11 cellular contexts compared by ENCODE assay signal in genomic region chr20:32474009-32474716, GRCh38.
DNase-seq lines count a peak whose midpoint lies in the region; ATAC-seq, FAIRE-seq and TF ChIP-seq lines count a peak whose summit lies in the region.
"Had no signal": no experiment of that assay in that cellular context is flagged by ENCODE, and none has a peak within 500 bp of the region (broad histone marks: within the 10 kb centered on the region; RNA-seq: fewer than 3 reads in every experiment).

No MANE protein-coding gene starts in this region.

- CTCF ChIA-PET in HepG2 (lab: Yijun Ruan, JAX; ENCODE audit: low intra/inter-chr PET ratio, low total read pairs) = no interaction called here

- TF ChIP-seq RAD21 in HepG2 (CRISPR knock-in tag; IDR thresholded peaks at IDR 0.05) = no peak

- H3K79me2 ChIP-seq in HepG2 (ENCODE audit: insufficient read depth, low read length) = peaks cover 93% of the 10 kb centered on the region

- H3K4me3 ChIP-seq in choroid plexus epithelial cell (ENCODE audit: low read depth, low read length) (peak overlapping the region; percentile 42), HepG2 (replicated peaks in 1 of 3; ENCODE audit: insufficient read depth in 1 of 3, low read depth in 2 of 3, low read length in 3 of 3) (peak overlapping the region; percentile 50 to 73 (median 51); a peak in 5 of 6 replicates), small intestine (ENCODE audit: low read depth in 1 of 2, low read length in 2 of 2) (peak overlapping the region in 1 of 2 donors; percentile 42)

- H3K36me3 ChIP-seq in HepG2 (replicated peaks in 1 of 2; ENCODE audit: control insufficient read depth in 1 of 2, insufficient read depth in 2 of 2, low read length in 2 of 2) (peaks cover 8 to 31% of the 10 kb centered on the region in 2 experiments; a peak in 4 of 5 replicates), small intestine (ENCODE audit: control insufficient read depth in 2 of 2, insufficient read depth in 2 of 2, low read length in 2 of 2) (no peaks in the 10 kb centered on the region)

- H4K20me1 ChIP-seq in HepG2 (ENCODE audit: insufficient read depth, low read length) = peaks cover 44% of the 10 kb centered on the region; the same call in 1 of the 2 replicates

- ATAC-seq in HepG2 (peak; percentile 18), HG03135 (IDR thresholded peaks at IDR 0.05; ENCODE audit: unreplicated experiment) (no peak)

- TF ChIP-seq POLR2A in HepG2 (IDR thresholded peaks at IDR 0.05; ENCODE audit: insufficient read depth in 1 of 2, low read depth in 2 of 2, low read length in 2 of 2) = no peak

- H3K27me3 ChIP-seq in HepG2 (ENCODE audit: control insufficient read depth in 1 of 2, insufficient read depth in 2 of 2, low read length in 2 of 2) = no peaks in the 10 kb centered on the region
- H3K27me3 ChIP-seq in small intestine (ENCODE audit: control insufficient read depth in 2 of 2, insufficient read depth in 2 of 2, low read length in 2 of 2) = no peaks in the 10 kb centered on the region

- in situ Hi-C loops in G401 (cut with HindIII; ENCODE audit: low sequenced_read_pairs) = no loop called here
- in situ Hi-C loops in HepG2 (cut with HindIII; ENCODE audit: extremely low pct_ligation_motif_present, low pct_unique_long_range_greater_than_20kb) = loop anchor here (5.0 kb wide), 2 partner anchors 38 to 178 kb away; no protein-coding TSS in a partner anchor

- H2AFZ ChIP-seq in HepG2 (ENCODE audit: low read length) = no peak overlapping the region

- 49% methylated on average over 18 of the region's 18 CpGs for WGBS in HepG2 (ENCODE audit: low lambda C conversion rate)
- WGBS in small intestine, 3 donors = 19 to 47% (median 34%) methylated on average over 17 to 18 of the region's 18 CpGs

- intact Hi-C loops in HepG2 (cut with micrococcal nuclease; ENCODE audit: unreplicated experiment) = no loop called here

- TF ChIP-seq EP300 in HepG2 (IDR thresholded peaks at IDR 0.05; ENCODE audit: low read depth in 2 of 2, low read length in 2 of 2) (0 out of 4 replicates have a peak, but pooled peaks of 1 of the 2 experiments have one; percentile 4), HepG2 (CRISPR knock-in tag; IDR thresholded peaks at IDR 0.05; ENCODE audit: borderline replicate concordance) (no peak)

- DNase-seq in G401 (ENCODE audit: low spot score) = peak; percentile 72
- DNase-seq in choroid plexus epithelial cell (ENCODE audit: low read depth) = peak; percentile 37
- peak; percentile 43 for DNase-seq in HepG2 (ENCODE audit: low spot score)
- no peak for DNase-seq in small intestine
- DNase-seq in GM19240 (ENCODE audit: insufficient read length, low spot score) = no peak
- no peak for DNase-seq in inferior parietal cortex (ENCODE audit: extremely low spot score)
- no peak for DNase-seq in glomerular visceral epithelial cell (ENCODE audit: extremely low spot score)
- DNase-seq: activated CD4-positive, alpha-beta T cell treated with anti-CD3 and anti-CD28 coated beads, Interleukin-2, amount 10 ng/mL, durations not matched to agents 7 days and 5 days; NCI-H510A had no signal

- H3K4me2 ChIP-seq in HepG2 (ENCODE audit: low read depth, low read length) = peak overlapping the region; percentile 95

- BruUV-seq in HepG2 (replicated peaks; lab: Mats Ljungman, UMichigan) = no TSS peak

- FAIRE-seq in HepG2 (lab: Jason Lieb, UNC) (no peak), small intestine (lab: Jason Lieb, UNC) (no peak)

- POLR2A ChIA-PET in HepG2 (lab: Yijun Ruan, JAX) = interaction anchor here (0.6 to 7.0 kb wide), 11 partner anchors 8 to 729 kb away, joined by 3 to 81 read pairs (median 5); no protein-coding TSS in a partner anchor

- H3K4me1 ChIP-seq in HepG2 (ENCODE audit: insufficient read depth, low read length) (peaks cover 96% of the 10 kb centered on the region), small intestine (ENCODE audit: control insufficient read depth in 2 of 2, insufficient read depth in 1 of 2, low read depth in 1 of 2, low read length in 1 of 2) (peaks cover 7 to 10% of the 10 kb centered on the region in 2 donors)

- peak overlapping the region; percentile 69 for H3K9ac ChIP-seq in HepG2 (ENCODE audit: insufficient read depth, low read depth, low read length)

- H3K9me3 ChIP-seq in HepG2 (ENCODE audit: low read length) (no peaks in the 10 kb centered on the region), small intestine (ENCODE audit: control insufficient read depth, low read depth) (no peaks in the 10 kb centered on the region)

- H3K27ac ChIP-seq in HepG2 (ENCODE audit: extremely low read length, insufficient read depth, low read length) = peak overlapping the region; percentile 85
- peak overlapping the region; percentile 88 to 95 for H3K27ac ChIP-seq in small intestine (ENCODE audit: low read depth in 1 of 2, low read length in 1 of 2)
- H3K27ac ChIP-seq: HL-60 had no signal

- TF ChIP-seq CTCF in choroid plexus epithelial cell (conservative IDR thresholded peaks at IDR 0.05; ENCODE audit: low read depth, low read length) = no peak
- TF ChIP-seq CTCF in HepG2 (CRISPR knock-in tag; IDR thresholded peaks at IDR 0.05) = peak; percentile 23; the same call in 1 of the 2 replicates

TF ChIP-seq in HepG2, 621 proteins besides CTCF, POLR2A, EP300 and RAD21 (continues in another document):
- TF ChIP-seq ZNF253 (CRISPR knock-in tag; IDR thresholded peaks at IDR 0.05; ENCODE audit: borderline replicate concordance) (no peak), ZNF766 (CRISPR knock-in tag; IDR thresholded peaks at IDR 0.05; ENCODE audit: borderline replicate concordance) (0 out of 2 replicates have a peak, but pooled peaks have one; percentile 4), MNT (IDR thresholded peaks at IDR 0.05) (no peak), ZNF235 (CRISPR knock-in tag; IDR thresholded peaks at IDR 0.05; ENCODE audit: borderline replicate concordance) (peak; percentile 77; the same call in 1 of the 2 replicates), IRF9 (CRISPR knock-in tag; IDR thresholded peaks at IDR 0.05; ENCODE audit: borderline replicate concordance) (no peak), GPBP1L1 (CRISPR knock-in tag; IDR thresholded peaks at IDR 0.05) (no peak)

Comparison
In these comparisons a context has a peak if more than half of its experiments do, and no peak if none do; other contexts are left out.
1. DNase-seq: peak in G401 (single experiment), choroid plexus epithelial cell (single experiment) and HepG2 (single experiment); none in small intestine (single experiment), GM19240 (single experiment), inferior parietal cortex (single experiment) and glomerular visceral epithelial cell (single experiment).